Comparison of ENCODE assay signal across 14 cellular contexts in the genomic region with DNA sequence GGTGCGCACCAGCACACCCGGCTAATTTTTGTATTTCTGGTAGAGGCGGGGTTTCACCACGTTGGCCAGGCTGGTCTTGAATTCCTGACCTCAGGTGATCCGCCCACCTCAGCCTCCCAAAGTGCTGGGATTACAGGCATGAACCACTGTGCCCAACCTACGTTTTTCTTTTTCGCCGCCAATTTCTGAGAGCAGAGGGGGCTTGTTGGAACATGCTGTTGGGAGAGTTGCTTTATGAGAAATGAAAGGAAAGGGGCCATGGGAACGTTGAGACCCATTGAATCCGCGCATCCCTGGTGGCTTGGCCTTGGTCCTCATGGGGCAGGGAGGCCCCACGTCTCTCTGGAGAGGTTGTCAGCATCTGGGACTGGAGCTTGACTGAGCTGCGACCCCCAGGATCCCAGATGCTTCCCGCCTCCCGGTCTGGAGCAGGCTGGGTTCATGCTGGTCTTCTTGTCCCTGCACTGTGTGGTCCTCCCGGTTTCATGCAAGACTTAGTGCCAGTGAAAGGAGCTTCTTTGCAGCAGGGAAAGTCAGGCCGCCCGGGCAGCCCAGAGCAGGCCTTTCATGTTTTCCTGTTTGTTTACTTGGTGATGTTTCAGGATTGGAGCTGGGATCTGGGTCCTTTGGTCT. TPM values are rescaled to one million over a fixed set of nuclear protein-coding genes. Genes with fewer than 3 reads are reported as not detected.
DNase-seq lines count a peak whose midpoint lies in the region; ATAC-seq and TF ChIP-seq lines count a peak whose summit lies in the region.
"Had no signal": no experiment of that assay in that cellular context is flagged by ENCODE, and none has a peak within 500 bp of the region (broad histone marks: within the 10 kb centered on the region; RNA-seq: fewer than 3 reads in every experiment).

No MANE protein-coding gene starts in this region.

- ATAC-seq in GM23338: no peak

- H2AFZ ChIP-seq in GM23338 (0 out of 2 replicates have a peak overlapping the region, but pooled peaks have one; percentile 32), mammary epithelial cell (ENCODE audit: low read depth, low read length) (peak overlapping the region; percentile 41)

- H3K9me3 Mint-ChIP-seq in GM23338 (no peaks in the 10 kb centered on the region), neural crest cell (no peaks in the 10 kb centered on the region)
- no peaks in the 10 kb centered on the region for H3K9me3 Mint-ChIP-seq in activated T-cell treated with anti-CD3 and anti-CD28 coated beads, Interleukin-2, amount 50 U/mL, for 24 hours
- H3K9me3 Mint-ChIP-seq: activated naive CD4-positive, alpha-beta T cell treated with anti-CD3 and anti-CD28 coated beads, Interleukin-2, amount 10 ng/mL, durations not matched to agents 7 days and 5 days; CD4-positive, alpha-beta T cell had no signal

- WGBS in mammary epithelial cell (ENCODE audit: low coverage, missing lambda C conversion rate): 32% methylated on average over 17 of the region's 18 CpGs

- CTCF ChIA-PET in mammary epithelial cell (lab: Charles Lee; ENCODE audit: low non-redundant PET): no interaction called here

- peaks cover 10% of the 10 kb centered on the region; the same call in 1 of the 2 replicates for H3F3A ChIP-seq in GM23338 (replicated peaks; ENCODE audit: low read depth)

- peaks cover 47% of the 10 kb centered on the region for H3K27me3 Mint-ChIP-seq in GM23338 (ENCODE audit: insufficient read depth, low read depth, poor library complexity)
- H3K27me3 Mint-ChIP-seq in neural crest cell (ENCODE audit: low read depth): peaks cover 55% of the 10 kb centered on the region
- peaks cover 40% of the 10 kb centered on the region for H3K27me3 Mint-ChIP-seq in activated T-cell treated with anti-CD3 and anti-CD28 coated beads, Interleukin-2, amount 50 U/mL, for 24 hours

- H3K27ac Mint-ChIP-seq in GM23338 (peak overlapping the region; percentile 99), neural crest cell (ENCODE audit: unreplicated experiment) (peak overlapping the region; percentile 50)
- H3K27ac Mint-ChIP-seq in activated T-cell treated with anti-CD3 and anti-CD28 coated beads, Interleukin-2, amount 50 U/mL, for 24 hours: no peak overlapping the region
- H3K27ac Mint-ChIP-seq: activated naive CD4-positive, alpha-beta T cell treated with anti-CD3 and anti-CD28 coated beads, Interleukin-2, amount 10 ng/mL, durations not matched to agents 7 days and 5 days; CD4-positive, alpha-beta T cell had no signal

- H3K36me3 ChIP-seq in GM23338 (ENCODE audit: insufficient read depth) (no peaks in the 10 kb centered on the region), mammary epithelial cell (ENCODE audit: insufficient read depth, low read length) (no peaks in the 10 kb centered on the region), BE2C (no peaks in the 10 kb centered on the region)
- H3K36me3 ChIP-seq: MG63 had no signal

- H3K4me3 Mint-ChIP-seq in GM23338: peak overlapping the region; percentile 56
- no peak overlapping the region for H3K4me3 Mint-ChIP-seq in neural crest cell
- H3K4me3 Mint-ChIP-seq in activated T-cell treated with anti-CD3 and anti-CD28 coated beads, Interleukin-2, amount 50 U/mL, for 24 hours: no peak overlapping the region
- H3K4me3 Mint-ChIP-seq: activated naive CD4-positive, alpha-beta T cell treated with anti-CD3 and anti-CD28 coated beads, Interleukin-2, amount 10 ng/mL, durations not matched to agents 7 days and 5 days; CD4-positive, alpha-beta T cell had no signal

- H3K9me3 ChIP-seq in mammary epithelial cell (replicated peaks; ENCODE audit: insufficient read depth, low read length): no peaks in the 10 kb centered on the region
- no peaks in the 10 kb centered on the region for H3K9me3 ChIP-seq in BE2C
- H3K9me3 ChIP-seq: MG63 had no signal

- TF ChIP-seq CTCF in GM23338 (conservative IDR thresholded peaks at IDR 0.05; ENCODE audit: low read depth in 2 of 2) (no peak), mammary epithelial cell (conservative IDR thresholded peaks at IDR 0.05 in 1 of 2, IDR thresholded peaks at IDR 0.05 in 1 of 2; ENCODE audit: extremely low read depth in 1 of 2, insufficient read depth in 1 of 2, low read depth in 1 of 2, low read length in 2 of 2) (no peak), neural crest cell (conservative IDR thresholded peaks at IDR 0.05) (no peak), BE2C (IDR thresholded peaks at IDR 0.05; ENCODE audit: low read depth, low read length) (no peak)

- H3K9ac ChIP-seq in mammary epithelial cell (ENCODE audit: insufficient read depth, low read length): no peak overlapping the region

- H3K4me1 Mint-ChIP-seq in GM23338 (peaks cover 59% of the 10 kb centered on the region), neural crest cell (peaks cover 38% of the 10 kb centered on the region)
- H3K4me1 Mint-ChIP-seq in activated T-cell treated with anti-CD3 and anti-CD28 coated beads, Interleukin-2, amount 50 U/mL, for 24 hours (ENCODE audit: low read depth): peaks cover 2% of the 10 kb centered on the region

- intact Hi-C loops in mammary epithelial cell (cut with micrococcal nuclease): loop anchor here (2.0 kb wide), 1 partner anchor 38 kb away; no protein-coding TSS in a partner anchor

- H3K4me1 ChIP-seq in GM23338 (ENCODE audit: insufficient read depth) (peaks cover 41% of the 10 kb centered on the region), mammary epithelial cell (ENCODE audit: insufficient read depth, low read length) (peaks cover 26% of the 10 kb centered on the region), BE2C (peaks cover 4% of the 10 kb centered on the region; the same call in 1 of the 2 replicates)

- dilution Hi-C loops in mammary epithelial cell (cut with HindIII; ENCODE audit: low sequenced_read_pairs): no loop called here

- in situ Hi-C loops in mammary epithelial cell (cut with MboI; ENCODE audit: low sequenced_read_pairs in 2 of 2): no loop called here

- H4K20me1 ChIP-seq in GM23338 (replicated peaks; ENCODE audit: insufficient read depth): no peaks in the 10 kb centered on the region; the same call in 1 of the 2 replicates
- H4K20me1 ChIP-seq in mammary epithelial cell (ENCODE audit: insufficient read depth, low read length): no peaks in the 10 kb centered on the region

- no peaks in the 10 kb centered on the region for H3K9me2 ChIP-seq in GM23338 (ENCODE audit: insufficient read depth)

- H3K36me3 Mint-ChIP-seq in GM23338 (ENCODE audit: low read depth) (no peaks in the 10 kb centered on the region), neural crest cell (ENCODE audit: low read depth) (no peaks in the 10 kb centered on the region)
- H3K36me3 Mint-ChIP-seq in activated T-cell treated with anti-CD3 and anti-CD28 coated beads, Interleukin-2, amount 50 U/mL, for 24 hours (ENCODE audit: low read depth): no peaks in the 10 kb centered on the region
- H3K36me3 Mint-ChIP-seq: activated naive CD4-positive, alpha-beta T cell treated with anti-CD3 and anti-CD28 coated beads, Interleukin-2, amount 10 ng/mL, durations not matched to agents 7 days and 5 days had no signal

- H3K27ac ChIP-seq in GM23338 (ENCODE audit: low read depth) (peak overlapping the region; percentile 50; the same call in 1 of the 2 replicates), mammary epithelial cell (ENCODE audit: insufficient read depth, low read depth, low read length) (no peak overlapping the region)
- H3K27ac ChIP-seq: HL-60 had no signal

- H3K4me3 ChIP-seq in GM23338 (0 out of 2 replicates have a peak overlapping the region, but pooled peaks have one; percentile 31), mammary epithelial cell (replicated peaks in 1 of 3; ENCODE audit: insufficient read depth in 1 of 3, low read depth in 2 of 3, low read length in 3 of 3) (no peak overlapping the region), BE2C (ENCODE audit: low read depth, low read length) (no peak overlapping the region)
- H3K4me3 ChIP-seq: MG63 had no signal

- BruUV-seq in mammary epithelial cell (replicated peaks; lab: Mats Ljungman, UMichigan): no TSS peak

- H3K4me2 ChIP-seq in GM23338 (peak overlapping the region; percentile 52; the same call in 1 of the 2 replicates), mammary epithelial cell (ENCODE audit: insufficient read depth, low read depth, low read length) (peak overlapping the region; percentile 57)

- DNase-seq in 8988T: peak; percentile 13
- DNase-seq in GM23338 (ENCODE audit: low spot score): no peak
- peak; percentile 31 for DNase-seq in mammary epithelial cell
- DNase-seq in neural crest cell (ENCODE audit: low read depth, low spot score): no peak
- DNase-seq in SW480 (ENCODE audit: low spot score): no peak
- DNase-seq in T-helper 1 cell: no peak
- DNase-seq in activated T-cell treated with anti-CD3 and anti-CD28 coated beads, Interleukin-2, amount 50 U/mL, for 24 hours: no peak
- DNase-seq in BE2C: no peak
- DNase-seq: activated CD4-positive, alpha-beta T cell treated with anti-CD3 and anti-CD28 coated beads, Interleukin-2, amount 50 U/mL, for 48 hours; activated naive CD4-positive, alpha-beta T cell treated with anti-CD3 and anti-CD28 coated beads, Interleukin-2, amount 10 ng/mL, durations not matched to agents 7 days and 5 days; CD4-positive, alpha-beta T cell; foreskin fibroblast; MG63 had no signal

- no peaks in the 10 kb centered on the region for H3K27me3 ChIP-seq in GM23338 (ENCODE audit: insufficient read depth)
- H3K27me3 ChIP-seq in mammary epithelial cell (ENCODE audit: insufficient read depth, low read length): no peaks in the 10 kb centered on the region
- H3K27me3 ChIP-seq in BE2C: no peaks in the 10 kb centered on the region
- H3K27me3 ChIP-seq: MG63 had no signal

- H3K79me2 ChIP-seq in GM23338 (replicated peaks; ENCODE audit: insufficient read depth) (no peaks in the 10 kb centered on the region), mammary epithelial cell (ENCODE audit: insufficient read depth, low read length) (no peaks in the 10 kb centered on the region)

TF ChIP-seq in GM23338, 12 proteins besides CTCF, POLR2A, EP300 and RAD21:
- TF ChIP-seq NANOG (IDR thresholded peaks at IDR 0.05; ENCODE audit: borderline replicate concordance) (no peak), EZH2 (IDR thresholded peaks at IDR 0.05; ENCODE audit: low read depth, unreplicated experiment) (no peak)
TF ChIP-seq in GM23338: peak in this region for 0.

RNA-seq across cellular contexts. Expression of gene CRISPLD2, which starts 22.8 kb away (rescaled TPM):
- 6.0 and 8.3 TPM in 2 replicates for total RNA-seq in GM23338 (2014; rRNA removed; shearing (Covaris generic))
- 2.1 and 2.6 TPM in 2 replicates for polyA plus RNA-seq in GM23338 (2016; fragmentation: Nextera tagmentation; extraction: Ambion mirVana)
- 1 to 10 TPM in 1 of 2 donors, under 1 TPM in 1; 0.83 to 2.3 TPM for total RNA-seq in mammary epithelial cell
- 0.59 TPM for polyA plus RNA-seq in mammary epithelial cell
- polyA minus RNA-seq in mammary epithelial cell: 0.57 TPM
- 0.61 and 0.71 TPM in 2 replicates for total RNA-seq in neural crest cell
- polyA plus RNA-seq in BE2C (2012; ENCODE audit: insufficient read depth, insufficient read length, low read depth): 0.52 TPM

Comparison
In these comparisons a context has a peak if more than half of its experiments do, and no peak if none do; other contexts are left out.
1. DNase-seq: peak in 8988T (single experiment) and mammary epithelial cell (single experiment); none in GM23338 (single experiment), neural crest cell (single experiment), SW480 (single experiment), T-helper 1 cell (0 of 5), activated T-cell treated with anti-CD3 and anti-CD28 coated beads, Interleukin-2, amount 50 U/mL, for 24 hours (single experiment) and BE2C (single experiment).